In genomic region chr14:93946104-93946503, GRCh38 we compare ENCODE assay signal across 16 cellular contexts. TPM values are rescaled to one million over a fixed set of nuclear protein-coding genes. Genes with fewer than 3 reads are reported as not detected.
DNase-seq lines count a peak whose midpoint lies in the region; ATAC-seq, FAIRE-seq and TF ChIP-seq lines count a peak whose summit lies in the region.
"Had no signal": no experiment of that assay in that cellular context is flagged by ENCODE, and none has a peak within 500 bp of the region (broad histone marks: within the 10 kb centered on the region; RNA-seq: fewer than 3 reads in every experiment).

No MANE protein-coding gene starts in this region.

- intact Hi-C loops in mammary epithelial cell (cut with micrococcal nuclease) (no loop called here), HepG2 (cut with micrococcal nuclease; ENCODE audit: unreplicated experiment) (loop anchor here (2.0 kb wide), 1 partner anchor 59 kb away; no protein-coding TSS in a partner anchor), posterior vena cava (cut with DNase I) (no loop called here), OCI-LY7 (cut with micrococcal nuclease; ENCODE audit: unreplicated experiment) (no loop called here)

- H3K4me3 ChIP-seq in mammary epithelial cell (replicated peaks in 1 of 3; ENCODE audit: insufficient read depth in 1 of 3, low read depth in 2 of 3, low read length in 3 of 3) (no peak overlapping the region), HepG2 (replicated peaks in 1 of 3; ENCODE audit: insufficient read depth in 1 of 3, low read depth in 2 of 3, low read length in 3 of 3) (no peak overlapping the region), OCI-LY7 (ENCODE audit: low read depth, low read length, poor library complexity, severe bottlenecking) (no peak overlapping the region)
- H3K4me3 ChIP-seq: mucosa of descending colon, pancreas had no signal

- BruUV-seq in mammary epithelial cell (replicated peaks; lab: Mats Ljungman, UMichigan) (no TSS peak), HepG2 (replicated peaks; lab: Mats Ljungman, UMichigan) (no TSS peak), OCI-LY7 (replicated peaks; lab: Mats Ljungman, UMichigan) (no TSS peak)

- H3K9ac ChIP-seq in mammary epithelial cell (ENCODE audit: insufficient read depth, low read length) (no peak overlapping the region), HepG2 (ENCODE audit: insufficient read depth, low read depth, low read length) (no peak overlapping the region)

- no peaks in the 10 kb centered on the region for H3K79me2 ChIP-seq in mammary epithelial cell (ENCODE audit: insufficient read depth, low read length)
- H3K79me2 ChIP-seq in HepG2 (ENCODE audit: insufficient read depth, low read length) = no peaks in the 10 kb centered on the region
- no peaks in the 10 kb centered on the region for H3K79me2 ChIP-seq in OCI-LY7 (ENCODE audit: insufficient read depth, low read depth, low read length)

- H3K27ac ChIP-seq in mammary epithelial cell (ENCODE audit: insufficient read depth, low read depth, low read length) (no peak overlapping the region), HepG2 (ENCODE audit: extremely low read length, insufficient read depth, low read length) (no peak overlapping the region), OCI-LY7 (ENCODE audit: low read depth, low read length, poor library complexity, severe bottlenecking) (no peak overlapping the region)

- no peak for TF ChIP-seq POLR2A in HepG2 (IDR thresholded peaks at IDR 0.05; ENCODE audit: insufficient read depth in 1 of 2, low read depth in 2 of 2, low read length in 2 of 2)

- ATAC-seq in HepG2 = peak; percentile 40; the same call in 2 of the 3 replicates
- ATAC-seq in activated CD4-positive, CD25-positive, alpha-beta regulatory T cell treated with anti-CD3 and anti-CD28 coated beads, Interleukin-2, amount 50 U/mL, for 24 hours = no peak
- ATAC-seq: mucosa of descending colon, T-cell had no signal

- DNase-seq in A172 (ENCODE audit: low spot score) = peak; percentile 77
- peak; percentile 42 for DNase-seq in HT1080 (ENCODE audit: low read depth)
- DNase-seq in mammary epithelial cell = no peak
- DNase-seq in HepG2 (ENCODE audit: low spot score) = no peak
- DNase-seq in NCI-H2029 (lab: John Stamatoyannopoulos, UW) = no peak
- no peak for DNase-seq in posterior vena cava (ENCODE audit: low spot score)
- DNase-seq in OCI-LY7 (ENCODE audit: low spot score) = no peak
- DNase-seq: activated T-cell treated with anti-CD3 and anti-CD28 coated beads for 4 hours, NCI-H1105, pancreas, T-cell had no signal

- TF ChIP-seq EP300 in HepG2 (IDR thresholded peaks at IDR 0.05; ENCODE audit: low read depth in 2 of 2, low read length in 2 of 2) (no peak), HepG2 (CRISPR knock-in tag; IDR thresholded peaks at IDR 0.05; ENCODE audit: borderline replicate concordance) (no peak)

- H3K4me1 ChIP-seq in mammary epithelial cell (ENCODE audit: insufficient read depth, low read length) (peaks cover 30% of the 10 kb centered on the region), HepG2 (ENCODE audit: insufficient read depth, low read length) (peaks cover 54% of the 10 kb centered on the region), OCI-LY7 (ENCODE audit: insufficient read depth, low read length, poor library complexity, severe bottlenecking) (no peaks in the 10 kb centered on the region)

- H3K9me3 ChIP-seq in mammary epithelial cell (replicated peaks; ENCODE audit: insufficient read depth, low read length) (no peaks in the 10 kb centered on the region), HepG2 (ENCODE audit: low read length) (no peaks in the 10 kb centered on the region), OCI-LY7 (ENCODE audit: low read length) (no peaks in the 10 kb centered on the region)
- H3K9me3 ChIP-seq: mucosa of descending colon, pancreas had no signal

- no peaks in the 10 kb centered on the region for H4K20me1 ChIP-seq in mammary epithelial cell (ENCODE audit: insufficient read depth, low read length)
- no peaks in the 10 kb centered on the region for H4K20me1 ChIP-seq in HepG2 (ENCODE audit: insufficient read depth, low read length)
- H4K20me1 ChIP-seq in OCI-LY7 (ENCODE audit: insufficient read depth, low read length) = no peaks in the 10 kb centered on the region

- H2AFZ ChIP-seq in mammary epithelial cell (ENCODE audit: low read depth, low read length) = peak overlapping the region; percentile 52
- no peak overlapping the region for H2AFZ ChIP-seq in HepG2 (ENCODE audit: low read length)
- no peak overlapping the region for H2AFZ ChIP-seq in OCI-LY7 (ENCODE audit: low read length)

- H3K36me3 ChIP-seq in mammary epithelial cell (ENCODE audit: insufficient read depth, low read length) = no peaks in the 10 kb centered on the region
- no peaks in the 10 kb centered on the region for H3K36me3 ChIP-seq in HepG2 (replicated peaks in 1 of 2; ENCODE audit: control insufficient read depth in 1 of 2, insufficient read depth in 2 of 2, low read length in 2 of 2)
- peaks cover 24% of the 10 kb centered on the region; the same call in 1 of the 2 replicates for H3K36me3 ChIP-seq in OCI-LY7 (ENCODE audit: insufficient read depth, low read length)
- H3K36me3 ChIP-seq: pancreas had no signal

- no peaks in the 10 kb centered on the region for H3K9me2 ChIP-seq in OCI-LY7 (ENCODE audit: insufficient read depth, low read length)

- in situ Hi-C loops in mammary epithelial cell (cut with MboI; ENCODE audit: low sequenced_read_pairs in 2 of 2) (no loop called here), HepG2 (cut with HindIII; ENCODE audit: extremely low pct_ligation_motif_present, low pct_unique_long_range_greater_than_20kb) (no loop called here)

- FAIRE-seq in HepG2 (lab: Jason Lieb, UNC) = no peak
- FAIRE-seq: pancreas had no signal

- H3K4me2 ChIP-seq in mammary epithelial cell (ENCODE audit: insufficient read depth, low read depth, low read length) (no peak overlapping the region), HepG2 (ENCODE audit: low read depth, low read length) (peak overlapping the region; percentile 15; the same call in 1 of the 2 replicates), OCI-LY7 (ENCODE audit: low read length) (no peak overlapping the region)

- TF ChIP-seq RAD21 in HepG2 (CRISPR knock-in tag; IDR thresholded peaks at IDR 0.05) = no peak

- H3K27me3 ChIP-seq in mammary epithelial cell (ENCODE audit: insufficient read depth, low read length) = no peaks in the 10 kb centered on the region
- H3K27me3 ChIP-seq in HepG2 (ENCODE audit: control insufficient read depth in 1 of 2, insufficient read depth in 2 of 2, low read length in 2 of 2) = no peaks in the 10 kb centered on the region; a peak in 2 of 5 replicates
- H3K27me3 ChIP-seq: pancreas had no signal

- CTCF ChIA-PET in mammary epithelial cell (lab: Charles Lee; ENCODE audit: low non-redundant PET) = interaction anchor here (0.5 to 0.7 kb wide), 2 partner anchors 23 to 25 kb away, joined by 5 to 6 read pairs; no protein-coding TSS in a partner anchor
- CTCF ChIA-PET in HepG2 (lab: Yijun Ruan, JAX; ENCODE audit: low intra/inter-chr PET ratio, low total read pairs) = no interaction called here
- CTCF ChIA-PET in OCI-LY7 (lab: Charles Lee; ENCODE audit: unreplicated experiment) = no interaction called here

- TF ChIP-seq CTCF in mammary epithelial cell (conservative IDR thresholded peaks at IDR 0.05 in 1 of 2, IDR thresholded peaks at IDR 0.05 in 1 of 2; ENCODE audit: extremely low read depth in 1 of 2, insufficient read depth in 1 of 2, low read depth in 1 of 2, low read length in 2 of 2) = no peak
- TF ChIP-seq CTCF in HepG2 (CRISPR knock-in tag; IDR thresholded peaks at IDR 0.05) = no peak
- TF ChIP-seq CTCF in OCI-LY7 (conservative IDR thresholded peaks at IDR 0.05; ENCODE audit: low read length) = no peak

- POLR2A ChIA-PET in HepG2 (lab: Yijun Ruan, JAX) = interaction anchor here (0.8 to 3.0 kb wide), 3 partner anchors 9 to 20 kb away, joined by 4 to 30 read pairs (median 9); no protein-coding TSS in a partner anchor
- POLR2A ChIA-PET in OCI-LY7 (lab: Charles Lee) = interaction anchor here (0.7 to 1.4 kb wide), 3 partner anchors 22 to 65 kb away, joined by 3 to 5 read pairs (median 3); no protein-coding TSS in a partner anchor

- 92% methylated on average over 6 of the region's 6 CpGs for WGBS in mammary epithelial cell (ENCODE audit: low coverage, missing lambda C conversion rate)
- WGBS in HepG2 (ENCODE audit: low lambda C conversion rate) = 31% methylated on average over 6 of the region's 6 CpGs

- dilution Hi-C loops in mammary epithelial cell (cut with HindIII; ENCODE audit: low sequenced_read_pairs) = no loop called here

RNA-seq across cellular contexts. Expression of gene FAM181A, which starts 19.0 kb away (rescaled TPM):
- not detected in 2 replicates for total RNA-seq in A172 (2014; rRNA removed; shearing (Covaris generic))
- not detected in 2 replicates for total RNA-seq in HT1080 (2014; rRNA removed; shearing (Covaris generic))
- polyA plus RNA-seq in HT1080 (2015; cell fraction: cytosol; rRNA removed) = not detected in 2 replicates
- not detected in 2 replicates for polyA plus RNA-seq in HT1080 (2015; cell fraction: nucleus; rRNA removed)
- under 1 TPM in 1 of 2 donors, not detected in 1; 0.17 TPM for total RNA-seq in mammary epithelial cell
- 0.18 TPM for polyA plus RNA-seq in mammary epithelial cell
- not detected for polyA minus RNA-seq in mammary epithelial cell
- total RNA-seq in HepG2 (2016; rRNA removed; fragmentation: Illumina TruSeq; extraction: Trizol) = 1.1 and 1.5 TPM in 2 replicates
- total RNA-seq in HepG2 (2016; cell fraction: cytosol; rRNA removed; fragmentation: Illumina TruSeq; extraction: Trizol; ENCODE audit: low read depth) = 0.18 and 0.51 TPM in 2 replicates
- 0.95 and 1.2 TPM in 2 replicates for total RNA-seq in HepG2 (2016; cell fraction: insoluble cytoplasmic fraction; rRNA removed; fragmentation: Illumina TruSeq; extraction: Trizol)
- 1.1 and 1.4 TPM in 2 replicates for total RNA-seq in HepG2 (2016; cell fraction: membrane; rRNA removed; fragmentation: Illumina TruSeq; extraction: Trizol)
- total RNA-seq in HepG2 (2016; cell fraction: nucleus; rRNA removed; fragmentation: Illumina TruSeq; extraction: Trizol) = 0.38 and 1.1 TPM in 2 replicates
- polyA plus RNA-seq in HepG2 (2011; rRNA removed) = 0.80 and 1.1 TPM in 2 replicates
- 0.47 and 0.89 TPM in 2 replicates for polyA plus RNA-seq in HepG2 (2011; cell fraction: cytosol; rRNA removed)
- polyA plus RNA-seq in HepG2 (2011; cell fraction: nucleus; rRNA removed) = 0.45 and 0.61 TPM in 2 replicates
- polyA plus RNA-seq in HepG2 (2012) = 0.69 and 0.97 TPM in 2 replicates
- polyA plus RNA-seq in HepG2 (2016; cell fraction: cytosol; fragmentation: Illumina TruSeq; extraction: Trizol; ENCODE audit: low read depth) = 0.54 and 0.60 TPM in 2 replicates
- 1.4 and 1.8 TPM in 2 replicates for polyA plus RNA-seq in HepG2 (2016; cell fraction: insoluble cytoplasmic fraction; fragmentation: Illumina TruSeq; extraction: Trizol; ENCODE audit: low read depth)
- 0.57 and 0.84 TPM in 2 replicates for polyA plus RNA-seq in HepG2 (2016; cell fraction: membrane; fragmentation: Illumina TruSeq; extraction: Trizol; ENCODE audit: low read depth)
- 1.6 and 2.1 TPM in 2 replicates for polyA plus RNA-seq in HepG2 (2016; cell fraction: nucleus; fragmentation: Illumina TruSeq; extraction: Trizol; ENCODE audit: insufficient read depth, low read depth)
- polyA minus RNA-seq in HepG2 (2011; rRNA and poly(A)+ RNA removed; ENCODE audit: low replicate concordance) = 1.6 TPM in 1 of 2 replicates, not detected in the other
- polyA minus RNA-seq in HepG2 (2011; cell fraction: cytosol; rRNA and poly(A)+ RNA removed) = not detected in 2 replicates
- not detected in 2 replicates for polyA minus RNA-seq in HepG2 (2011; cell fraction: nucleus; rRNA and poly(A)+ RNA removed)
- not detected for total RNA-seq in posterior vena cava
- not detected in 2 replicates for total RNA-seq in OCI-LY7 (2014; rRNA removed; shearing (Covaris generic))
- not detected in 2 replicates for total RNA-seq in OCI-LY7 (2022)
- total RNA-seq: dermis microvascular lymphatic vessel endothelial cell, mucosa of descending colon, pancreas, T-cell had no signal
- polyA plus RNA-seq: adipose tissue, pancreas had no signal

RNA-seq across cellular contexts. Expression of gene ASB2, which starts 30.3 kb away (rescaled TPM):
- not detected in 2 replicates for total RNA-seq in A172 (2014; rRNA removed; shearing (Covaris generic))
- not detected in 2 replicates for total RNA-seq in HT1080 (2014; rRNA removed; shearing (Covaris generic))
- 0.11 TPM in 1 of 2 replicates, not detected in the other for polyA plus RNA-seq in HT1080 (2015; cell fraction: cytosol; rRNA removed)
- 0.10 TPM in 1 of 2 replicates, not detected in the other for polyA plus RNA-seq in HT1080 (2015; cell fraction: nucleus; rRNA removed)
- total RNA-seq in mammary epithelial cell = under 1 TPM; 0.17 to 0.19 TPM
- 0.92 TPM for polyA plus RNA-seq in mammary epithelial cell
- not detected for polyA minus RNA-seq in mammary epithelial cell
- total RNA-seq in HepG2 (2016; rRNA removed; fragmentation: Illumina TruSeq; extraction: Trizol) = 0.46 and 0.82 TPM in 2 replicates
- total RNA-seq in HepG2 (2016; cell fraction: cytosol; rRNA removed; fragmentation: Illumina TruSeq; extraction: Trizol; ENCODE audit: low read depth) = 0.26 and 0.40 TPM in 2 replicates
- 0.62 and 0.93 TPM in 2 replicates for total RNA-seq in HepG2 (2016; cell fraction: insoluble cytoplasmic fraction; rRNA removed; fragmentation: Illumina TruSeq; extraction: Trizol)
- total RNA-seq in HepG2 (2016; cell fraction: membrane; rRNA removed; fragmentation: Illumina TruSeq; extraction: Trizol) = 0.37 and 0.83 TPM in 2 replicates
- total RNA-seq in HepG2 (2016; cell fraction: nucleus; rRNA removed; fragmentation: Illumina TruSeq; extraction: Trizol) = 1.1 and 1.3 TPM in 2 replicates
- 4.1 and 4.5 TPM in 2 replicates for polyA plus RNA-seq in HepG2 (2011; rRNA removed)
- polyA plus RNA-seq in HepG2 (2011; cell fraction: cytosol; rRNA removed) = 4.5 and 6.1 TPM in 2 replicates
- polyA plus RNA-seq in HepG2 (2011; cell fraction: nucleus; rRNA removed) = 9.6 and 13.9 TPM in 2 replicates
- polyA plus RNA-seq in HepG2 (2012) = 0.48 and 0.80 TPM in 2 replicates
- 0.21 and 0.37 TPM in 2 replicates for polyA plus RNA-seq in HepG2 (2016; cell fraction: cytosol; fragmentation: Illumina TruSeq; extraction: Trizol; ENCODE audit: low read depth)
- 0.58 and 0.71 TPM in 2 replicates for polyA plus RNA-seq in HepG2 (2016; cell fraction: insoluble cytoplasmic fraction; fragmentation: Illumina TruSeq; extraction: Trizol; ENCODE audit: low read depth)
- 0.35 and 0.43 TPM in 2 replicates for polyA plus RNA-seq in HepG2 (2016; cell fraction: membrane; fragmentation: Illumina TruSeq; extraction: Trizol; ENCODE audit: low read depth)
- 1.0 and 1.6 TPM in 2 replicates for polyA plus RNA-seq in HepG2 (2016; cell fraction: nucleus; fragmentation: Illumina TruSeq; extraction: Trizol; ENCODE audit: insufficient read depth, low read depth)
- polyA minus RNA-seq in HepG2 (2011; rRNA and poly(A)+ RNA removed; ENCODE audit: low replicate concordance) = 14.4 TPM in 1 of 2 replicates, not detected in the other
- polyA minus RNA-seq in HepG2 (2011; cell fraction: cytosol; rRNA and poly(A)+ RNA removed) = 3.1 and 3.4 TPM in 2 replicates
- 3.7 and 6.6 TPM in 2 replicates for polyA minus RNA-seq in HepG2 (2011; cell fraction: nucleus; rRNA and poly(A)+ RNA removed)
- total RNA-seq in posterior vena cava = 10 to 100 TPM; 60.0 to 66.5 TPM
- total RNA-seq in OCI-LY7 (2014; rRNA removed; shearing (Covaris generic)) = 15.0 and 21.7 TPM in 2 replicates
- 16.1 and 23.6 TPM in 2 replicates for total RNA-seq in OCI-LY7 (2022)
- total RNA-seq: dermis microvascular lymphatic vessel endothelial cell, temporal lobe had no signal

RNA-seq across cellular contexts. Expression of gene CCDC197, which starts 51.0 kb away (rescaled TPM):
- total RNA-seq in A172 (2014; rRNA removed; shearing (Covaris generic)) = not detected in 2 replicates
- total RNA-seq in HT1080 (2014; rRNA removed; shearing (Covaris generic)) = not detected in 2 replicates
- not detected in 2 replicates for polyA plus RNA-seq in HT1080 (2015; cell fraction: cytosol; rRNA removed)
- not detected in 2 replicates for polyA plus RNA-seq in HT1080 (2015; cell fraction: nucleus; rRNA removed)
- not detected for total RNA-seq in mammary epithelial cell
- polyA plus RNA-seq in mammary epithelial cell = not detected
- not detected for polyA minus RNA-seq in mammary epithelial cell
- 0.11 TPM in 1 of 2 replicates, not detected in the other for total RNA-seq in HepG2 (2016; rRNA removed; fragmentation: Illumina TruSeq; extraction: Trizol)
- not detected in 2 replicates for total RNA-seq in HepG2 (2016; cell fraction: cytosol; rRNA removed; fragmentation: Illumina TruSeq; extraction: Trizol; ENCODE audit: low read depth)
- not detected in 2 replicates for total RNA-seq in HepG2 (2016; cell fraction: insoluble cytoplasmic fraction; rRNA removed; fragmentation: Illumina TruSeq; extraction: Trizol)
- total RNA-seq in HepG2 (2016; cell fraction: membrane; rRNA removed; fragmentation: Illumina TruSeq; extraction: Trizol) = not detected in 2 replicates
- total RNA-seq in HepG2 (2016; cell fraction: nucleus; rRNA removed; fragmentation: Illumina TruSeq; extraction: Trizol) = not detected in 2 replicates
- 0.13 TPM in 1 of 2 replicates, not detected in the other for polyA plus RNA-seq in HepG2 (2011; rRNA removed)
- not detected in 2 replicates for polyA plus RNA-seq in HepG2 (2011; cell fraction: cytosol; rRNA removed)
- polyA plus RNA-seq in HepG2 (2011; cell fraction: nucleus; rRNA removed) = 0.17 TPM in 1 of 2 replicates, not detected in the other
- polyA plus RNA-seq in HepG2 (2012) = 0.11 TPM in 1 of 2 replicates, not detected in the other
- not detected in 2 replicates for polyA plus RNA-seq in HepG2 (2016; cell fraction: cytosol; fragmentation: Illumina TruSeq; extraction: Trizol; ENCODE audit: low read depth)
- not detected in 2 replicates for polyA plus RNA-seq in HepG2 (2016; cell fraction: insoluble cytoplasmic fraction; fragmentation: Illumina TruSeq; extraction: Trizol; ENCODE audit: low read depth)
- polyA plus RNA-seq in HepG2 (2016; cell fraction: membrane; fragmentation: Illumina TruSeq; extraction: Trizol; ENCODE audit: low read depth) = 0.16 TPM in 1 of 2 replicates, not detected in the other
- 0.33 TPM in 1 of 2 replicates, not detected in the other for polyA plus RNA-seq in HepG2 (2016; cell fraction: nucleus; fragmentation: Illumina TruSeq; extraction: Trizol; ENCODE audit: insufficient read depth, low read depth)
- 0.20 TPM in 1 of 2 replicates, not detected in the other for polyA minus RNA-seq in HepG2 (2011; rRNA and poly(A)+ RNA removed; ENCODE audit: low replicate concordance)
- polyA minus RNA-seq in HepG2 (2011; cell fraction: cytosol; rRNA and poly(A)+ RNA removed) = not detected in 2 replicates
- not detected in 2 replicates for polyA minus RNA-seq in HepG2 (2011; cell fraction: nucleus; rRNA and poly(A)+ RNA removed)
- not detected for total RNA-seq in posterior vena cava
- not detected in 2 replicates for total RNA-seq in OCI-LY7 (2014; rRNA removed; shearing (Covaris generic))
- not detected in 2 replicates for total RNA-seq in OCI-LY7 (2022)
- total RNA-seq: dermis microvascular lymphatic vessel endothelial cell, mucosa of descending colon, pancreas, T-cell, temporal lobe had no signal
- polyA plus RNA-seq: adipose tissue, pancreas had no signal

Comparison
In these comparisons a context has a peak if more than half of its experiments do, and no peak if none do; other contexts are left out.
1. DNase-seq: peak in A172 (single experiment) and HT1080 (single experiment); none in mammary epithelial cell (single experiment), HepG2 (single experiment), NCI-H2029 (single experiment), posterior vena cava (single experiment) and OCI-LY7 (single experiment).
2. RNA of gene ASB2, which starts 30.3 kb away (total RNA-seq): 60.0 to 66.5 TPM in posterior vena cava and 15.0 to 23.6 TPM in OCI-LY7; 0.26 to 1.3 TPM in HepG2, 0.17 to 0.19 TPM in mammary epithelial cell, not detected in A172 and not detected in HT1080; every median in the first group is over 4 times any median in the second.